Comparison of ENCODE assay signal across 21 cellular contexts in the genomic region with DNA sequence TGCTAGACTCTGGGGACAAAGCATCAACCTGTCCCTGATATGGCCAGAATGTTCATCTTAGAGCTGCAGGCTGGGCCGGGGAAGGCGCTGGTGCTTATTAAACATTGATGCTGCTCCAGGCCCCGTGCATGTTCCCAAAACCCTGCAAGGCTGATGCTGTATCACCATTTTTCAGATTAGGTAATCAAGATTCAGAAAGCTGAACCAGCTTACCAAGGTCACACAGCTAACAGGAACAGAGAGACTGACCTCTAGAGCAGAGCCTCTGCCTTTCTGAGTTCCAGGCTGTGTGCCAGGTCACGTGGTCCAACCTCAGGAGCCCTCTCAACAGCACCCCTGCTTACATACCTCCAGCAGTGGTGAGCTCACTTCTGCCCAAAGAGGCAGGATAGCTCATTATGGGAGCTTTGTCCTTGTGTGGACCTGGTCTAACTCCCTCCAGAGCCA. TPM values are rescaled to one million over a fixed set of nuclear protein-coding genes. Genes with fewer than 3 reads are reported as not detected.
DNase-seq lines count a peak whose midpoint lies in the region; ATAC-seq and TF ChIP-seq lines count a peak whose summit lies in the region.
"Had no signal": no experiment of that assay in that cellular context is flagged by ENCODE, and none has a peak within 500 bp of the region (broad histone marks: within the 10 kb centered on the region; RNA-seq: fewer than 3 reads in every experiment).

No MANE protein-coding gene starts in this region.

- intact Hi-C loops in mucosa of descending colon (cut with DNase I, micrococcal nuclease) = no loop called here
- intact Hi-C loops in activated CD4-positive, alpha-beta T cell treated with anti-CD3 and anti-CD28 coated beads, Interleukin-2, amount 10 ng/mL, durations not matched to agents 24 days and 14 days (cut with micrococcal nuclease) = no loop called here

- no peak overlapping the region for H3K27ac ChIP-seq in endodermal cell (ENCODE audit: low read depth, low read length)
- H3K27ac ChIP-seq: Peyer's patch, vagina had no signal

- no peaks in the 10 kb centered on the region for H3K36me3 Mint-ChIP-seq in activated CD4-positive, alpha-beta T cell treated with anti-CD3 and anti-CD28 coated beads, Interleukin-2, amount 10 ng/mL, durations not matched to agents 24 days and 14 days (ENCODE audit: low read depth)
- H3K36me3 Mint-ChIP-seq in endodermal cell (ENCODE audit: low read depth) = no peaks in the 10 kb centered on the region
- H3K36me3 Mint-ChIP-seq: memory B cell; stimulated activated effector memory CD8-positive, alpha-beta T cell treated with anti-CD3 and anti-CD28 coated beads, Interleukin-12 subunit alpha, Interleukin-12 subunit beta, amount 100 ng/mL, for 72 hours had no signal

- H3K9me3 Mint-ChIP-seq in activated CD4-positive, alpha-beta T cell treated with anti-CD3 and anti-CD28 coated beads, Interleukin-2, amount 10 ng/mL, durations not matched to agents 24 days and 14 days = no peaks in the 10 kb centered on the region
- H3K9me3 Mint-ChIP-seq in endodermal cell = no peaks in the 10 kb centered on the region
- H3K9me3 Mint-ChIP-seq: activated T-cell treated with anti-CD3 and anti-CD28 coated beads, Interleukin-2, amount 50 U/mL, for 4 hours; memory B cell; neural crest cell; stimulated activated effector memory CD8-positive, alpha-beta T cell treated with anti-CD3 and anti-CD28 coated beads, Interleukin-12 subunit alpha, Interleukin-12 subunit beta, amount 100 ng/mL, for 72 hours had no signal

- no peaks in the 10 kb centered on the region for H3K27me3 ChIP-seq in endodermal cell (ENCODE audit: control insufficient read depth, insufficient read depth, low read length, poor library complexity, severe bottlenecking)
- H3K27me3 ChIP-seq: Peyer's patch, vagina had no signal

- no peak overlapping the region for H3K9ac ChIP-seq in endodermal cell (ENCODE audit: extremely low read depth, low read length, poor library complexity, severe bottlenecking)

- 93 to 98% methylated on average over 4 of the region's 4 CpGs for WGBS in endodermal cell (ENCODE audit: insufficient coverage in 1 of 2, insufficient read length in 1 of 2), 2 experiments

- H3K27ac Mint-ChIP-seq in activated CD4-positive, alpha-beta T cell treated with anti-CD3 and anti-CD28 coated beads, Interleukin-2, amount 10 ng/mL, durations not matched to agents 24 days and 14 days = no peak overlapping the region
- no peak overlapping the region for H3K27ac Mint-ChIP-seq in endodermal cell
- H3K27ac Mint-ChIP-seq: memory B cell, T-helper 17 cell had no signal

- H3K4me1 ChIP-seq in mucosa of descending colon (ENCODE audit: low read depth) (no peaks in the 10 kb centered on the region), endodermal cell (ENCODE audit: control insufficient read depth, insufficient read depth, low read length) (no peaks in the 10 kb centered on the region)
- H3K4me1 ChIP-seq: Peyer's patch, vagina had no signal

- ATAC-seq in mucosa of descending colon = peak; percentile 21
- ATAC-seq in HG03520 (IDR thresholded peaks at IDR 0.05; ENCODE audit: unreplicated experiment) = no peak
- ATAC-seq: activated T-cell treated with anti-CD3 and anti-CD28 coated beads, Interleukin-2, amount 50 U/mL, for 4 hours; sciatic nerve; stimulated activated effector memory CD8-positive, alpha-beta T cell treated with anti-CD3 and anti-CD28 coated beads, Interleukin-12 subunit alpha, Interleukin-12 subunit beta, amount 100 ng/mL, for 72 hours; T-helper 17 cell had no signal

- H3K9me3 ChIP-seq in mucosa of descending colon = no peaks in the 10 kb centered on the region
- H3K9me3 ChIP-seq in endodermal cell (ENCODE audit: control insufficient read depth, low read length) = no peaks in the 10 kb centered on the region
- H3K9me3 ChIP-seq: Peyer's patch, vagina had no signal

- H3K36me3 ChIP-seq in mucosa of descending colon (ENCODE audit: low read depth) = no peaks in the 10 kb centered on the region
- no peaks in the 10 kb centered on the region for H3K36me3 ChIP-seq in endodermal cell (ENCODE audit: control insufficient read depth, insufficient read depth, low read length)
- H3K36me3 ChIP-seq: Peyer's patch, vagina had no signal

- TF ChIP-seq CTCF in mucosa of descending colon (IDR thresholded peaks at IDR 0.05) = no peak
- no peak for TF ChIP-seq CTCF in GM13976 (IDR thresholded peaks at IDR 0.05; ENCODE audit: borderline replicate concordance, control extremely low read depth, extremely low read depth, insufficient read depth, missing control alignments)
- no peak for TF ChIP-seq CTCF in endodermal cell (conservative IDR thresholded peaks at IDR 0.05)

- DNase-seq in Daoy (ENCODE audit: low read depth) (peak; percentile 32), LoVo (ENCODE audit: low spot score) (peak; percentile 10), amniotic epithelial cell (ENCODE audit: low read depth) (peak; percentile 44), mucosa of descending colon (peak in 1 of 3 donors; percentile 29), GM13976 (ENCODE audit: low spot score) (no peak), endodermal cell (no peak)
- DNase-seq in activated CD4-positive, alpha-beta T cell treated with anti-CD3 and anti-CD28 coated beads, Interleukin-2, amount 10 ng/mL, durations not matched to agents 24 days and 14 days = no peak
- DNase-seq: activated CD4-positive, alpha-beta T cell treated with anti-CD3 and anti-CD28 coated beads, Interleukin-2, amount 50 U/mL, for 1 hour; activated T-cell treated with anti-CD3 and anti-CD28 coated beads, Interleukin-2, amount 50 U/mL, for 4 hours; amniotic stem cell; C1 segment of cervical spinal cord; NCI-H446 treated with DMSO at 0.1 percent for 48 hours; Peyer's patch; stimulated activated CD4-positive, alpha-beta T cell treated with anti-CD3 and anti-CD28 coated beads, Interleukin-4, amount 100 ng/mL, for 4 hours; T-helper 17 cell had no signal

- no peak overlapping the region for H3K4me3 Mint-ChIP-seq in activated CD4-positive, alpha-beta T cell treated with anti-CD3 and anti-CD28 coated beads, Interleukin-2, amount 10 ng/mL, durations not matched to agents 24 days and 14 days
- no peak overlapping the region for H3K4me3 Mint-ChIP-seq in endodermal cell
- H3K4me3 Mint-ChIP-seq: activated T-cell treated with anti-CD3 and anti-CD28 coated beads, Interleukin-2, amount 50 U/mL, for 4 hours; memory B cell; neural crest cell; stimulated activated effector memory CD8-positive, alpha-beta T cell treated with anti-CD3 and anti-CD28 coated beads, Interleukin-12 subunit alpha, Interleukin-12 subunit beta, amount 100 ng/mL, for 72 hours; T-helper 17 cell had no signal

- H3K4me3 ChIP-seq in mucosa of descending colon (no peak overlapping the region), endodermal cell (ENCODE audit: low read length) (no peak overlapping the region)
- H3K4me3 ChIP-seq: Peyer's patch, vagina had no signal

- in situ Hi-C loops in GM13976 (cut with MboI; ENCODE audit: low sequenced_read_pairs, unreplicated experiment) = loop anchor here (10.0 kb wide), 1 partner anchor 312 kb away; no protein-coding TSS in a partner anchor

- H3K4me1 Mint-ChIP-seq in activated CD4-positive, alpha-beta T cell treated with anti-CD3 and anti-CD28 coated beads, Interleukin-2, amount 10 ng/mL, durations not matched to agents 24 days and 14 days = no peaks in the 10 kb centered on the region
- no peaks in the 10 kb centered on the region for H3K4me1 Mint-ChIP-seq in endodermal cell
- H3K4me1 Mint-ChIP-seq: neural crest cell; stimulated activated effector memory CD8-positive, alpha-beta T cell treated with anti-CD3 and anti-CD28 coated beads, Interleukin-12 subunit alpha, Interleukin-12 subunit beta, amount 100 ng/mL, for 72 hours had no signal

- peaks cover 2% of the 10 kb centered on the region for H3K27me3 Mint-ChIP-seq in activated CD4-positive, alpha-beta T cell treated with anti-CD3 and anti-CD28 coated beads, Interleukin-2, amount 10 ng/mL, durations not matched to agents 24 days and 14 days
- no peaks in the 10 kb centered on the region for H3K27me3 Mint-ChIP-seq in endodermal cell (ENCODE audit: insufficient read depth)

RNA-seq across cellular contexts. Expression of gene VSTM2L, which starts 16.1 kb away (rescaled TPM):
- total RNA-seq in Daoy (2014; rRNA removed; shearing (Covaris generic)) = 6.9 and 10.0 TPM in 2 replicates
- total RNA-seq in mucosa of descending colon = 1 to 10 TPM in 2 of 3 donors, under 1 TPM in 1; 0.81 to 2.6 (median 2.6) TPM
- 0.09 TPM in 1 of 2 replicates, not detected in the other for total RNA-seq in activated CD4-positive, alpha-beta T cell treated with anti-CD3 and anti-CD28 coated beads, Interleukin-2, amount 10 ng/mL, durations not matched to agents 24 days and 14 days
- 1 to 10 TPM; 1.4 to 2.9 TPM for total RNA-seq in endodermal cell
- polyA plus RNA-seq in endodermal cell (2013, experiment 1 of 2) = 27.8 TPM
- polyA plus RNA-seq in endodermal cell (2013, experiment 2 of 2) = 22.4 TPM
- total RNA-seq: T-helper 17 cell, vagina had no signal

Comparison
In these comparisons a context has a peak if more than half of its experiments do, and no peak if none do; other contexts are left out.
1. DNase-seq: peak in Daoy (single experiment), LoVo (single experiment) and amniotic epithelial cell (single experiment); none in GM13976 (single experiment), activated CD4-positive, alpha-beta T cell treated with anti-CD3 and anti-CD28 coated beads, Interleukin-2, amount 10 ng/mL, durations not matched to agents 24 days and 14 days (single experiment) and endodermal cell (single experiment).